ENCODE assay signal across 12 cellular contexts in genomic region chr5:171965740-171966139, GRCh38. TPM values are rescaled to one million over a fixed set of nuclear protein-coding genes. Genes with fewer than 3 reads are reported as not detected.
DNase-seq lines count a peak whose midpoint lies in the region; ATAC-seq and TF ChIP-seq lines count a peak whose summit lies in the region.
"Had no signal": no experiment of that assay in that cellular context is flagged by ENCODE, and none has a peak within 500 bp of the region (broad histone marks: within the 10 kb centered on the region; RNA-seq: fewer than 3 reads in every experiment).

No MANE protein-coding gene starts in this region.

- TF ChIP-seq POLR2A in Peyer's patch (IDR thresholded peaks at IDR 0.05): no peak

- no peaks in the 10 kb centered on the region for H3K9me3 Mint-ChIP-seq in immature natural killer cell
- H3K9me3 Mint-ChIP-seq in stimulated activated naive CD8-positive, alpha-beta T cell treated with anti-CD3 and anti-CD28 coated beads, Interleukin-15, amount 100 ng/mL, for 72 hours: peaks cover 8 to 17% of the 10 kb centered on the region in 2 donors

- no peak for DNase-seq in cardiac muscle cell (ENCODE audit: low read depth in 1 of 2, low spot score in 1 of 2)
- DNase-seq in left cardiac atrium: no peak
- peak; percentile 15 to 35 for DNase-seq in activated CD4-positive, alpha-beta T cell treated with anti-CD3 and anti-CD28 coated beads, Interleukin-2, amount 50 U/mL, for 4 hours
- DNase-seq in immature natural killer cell: peak; percentile 17 to 20 (median 18)
- peak in 1 of 2 donors; percentile 41 for DNase-seq in stimulated activated naive CD8-positive, alpha-beta T cell treated with anti-CD3 and anti-CD28 coated beads, Interleukin-15, amount 100 ng/mL, for 72 hours
- no peak for DNase-seq in pons (ENCODE audit: low spot score)
- DNase-seq in Peyer's patch: no peak
- DNase-seq in glomerular visceral epithelial cell (ENCODE audit: extremely low spot score): no peak
- DNase-seq: activated CD4-positive, CD25-positive, alpha-beta regulatory T cell; BE2C; MG63 had no signal

- peaks cover 65 to 85% of the 10 kb centered on the region in 2 donors for H3K4me1 Mint-ChIP-seq in immature natural killer cell
- peaks cover 91% of the 10 kb centered on the region for H3K4me1 Mint-ChIP-seq in stimulated activated naive CD8-positive, alpha-beta T cell treated with anti-CD3 and anti-CD28 coated beads, Interleukin-15, amount 100 ng/mL, for 72 hours

- H3K27me3 ChIP-seq in cardiac muscle cell (no peaks in the 10 kb centered on the region), Peyer's patch (no peaks in the 10 kb centered on the region)
- H3K27me3 ChIP-seq: BE2C, hepatocyte, MG63 had no signal

- peak overlapping the region in 3 of 5 donors; percentile 2 to 38 (median 36) for H3K4me3 Mint-ChIP-seq in immature natural killer cell
- H3K4me3 Mint-ChIP-seq in stimulated activated naive CD8-positive, alpha-beta T cell treated with anti-CD3 and anti-CD28 coated beads, Interleukin-15, amount 100 ng/mL, for 72 hours: peak overlapping the region in 1 of 2 donors; percentile 20

- H3K36me3 ChIP-seq in cardiac muscle cell: no peaks in the 10 kb centered on the region
- H3K36me3 ChIP-seq in Peyer's patch: no peaks in the 10 kb centered on the region
- H3K36me3 ChIP-seq: BE2C had no signal

- H3K4me1 ChIP-seq in cardiac muscle cell (ENCODE audit: low read depth) (peaks cover 21% of the 10 kb centered on the region), Peyer's patch (peaks cover 0 to 14% (median 2%) of the 10 kb centered on the region in 4 donors)

- H3K4me3 ChIP-seq in cardiac muscle cell: no peak overlapping the region
- H3K4me3 ChIP-seq in Peyer's patch: no peak overlapping the region
- H3K4me3 ChIP-seq: hepatocyte, MG63 had no signal

- no peak for ATAC-seq in left cardiac atrium
- ATAC-seq in stimulated activated naive CD8-positive, alpha-beta T cell treated with anti-CD3 and anti-CD28 coated beads, Interleukin-15, amount 100 ng/mL, for 72 hours: peak; percentile 27

- H3K27me3 Mint-ChIP-seq in immature natural killer cell (ENCODE audit: low read depth in 3 of 3): no peaks in the 10 kb centered on the region
- H3K27me3 Mint-ChIP-seq in stimulated activated naive CD8-positive, alpha-beta T cell treated with anti-CD3 and anti-CD28 coated beads, Interleukin-15, amount 100 ng/mL, for 72 hours: no peaks in the 10 kb centered on the region

- intact Hi-C loops in left cardiac atrium (cut with DNase I): no loop called here

- H3K9me3 ChIP-seq in cardiac muscle cell (ENCODE audit: low read depth) (no peaks in the 10 kb centered on the region), Peyer's patch (no peaks in the 10 kb centered on the region)
- H3K9me3 ChIP-seq: BE2C had no signal

- peaks cover 0 to 4% (median 0%) of the 10 kb centered on the region in 3 donors for H3K36me3 Mint-ChIP-seq in immature natural killer cell

- H3K27ac ChIP-seq in cardiac muscle cell (peak overlapping the region; percentile 55), Peyer's patch (no peak overlapping the region)
- H3K27ac ChIP-seq: hepatocyte had no signal

- TF ChIP-seq CTCF in cardiac muscle cell (IDR thresholded peaks at IDR 0.05; ENCODE audit: low read depth, low read length): no peak
- no peak for TF ChIP-seq CTCF in Peyer's patch (IDR thresholded peaks at IDR 0.05)

- peak overlapping the region in 4 of 6 donors; percentile 19 to 61 (median 52) for H3K27ac Mint-ChIP-seq in immature natural killer cell
- peak overlapping the region; percentile 63 to 83 for H3K27ac Mint-ChIP-seq in stimulated activated naive CD8-positive, alpha-beta T cell treated with anti-CD3 and anti-CD28 coated beads, Interleukin-15, amount 100 ng/mL, for 72 hours

RNA-seq across cellular contexts. Expression of gene FBXW11, which starts 40.7 kb away (rescaled TPM):
- 78.9 and 98.0 TPM in 2 replicates for total RNA-seq in cardiac muscle cell
- 59.0 and 82.3 TPM in 2 replicates for polyA plus RNA-seq in cardiac muscle cell
- 10 to 100 TPM; 50.3 to 55.4 TPM for total RNA-seq in left cardiac atrium
- polyA plus RNA-seq in immature natural killer cell: 10 to 100 TPM; 13.6 to 29.1 (median 17.8) TPM
- total RNA-seq in Peyer's patch: 10 to 100 TPM; 40.7 to 76.7 (median 49.1) TPM

Comparison
In these comparisons a context has a peak if more than half of its experiments do, and no peak if none do; other contexts are left out.
1. DNase-seq: peak in activated CD4-positive, alpha-beta T cell treated with anti-CD3 and anti-CD28 coated beads, Interleukin-2, amount 50 U/mL, for 4 hours (2 of 2) and immature natural killer cell (3 of 3); none in cardiac muscle cell (0 of 2), left cardiac atrium (single experiment), pons (single experiment), Peyer's patch (0 of 3) and glomerular visceral epithelial cell (single experiment).